ENCODE assay signal across 11 cellular contexts in genomic region chr9:82418334-82418733, GRCh38.
"Had no signal": no experiment of that assay in that cellular context is flagged by ENCODE, and none has a peak within 500 bp of the region (broad histone marks: within the 10 kb centered on the region; RNA-seq: fewer than 3 reads in every experiment).

No MANE protein-coding gene starts in this region.

- ATAC-seq: activated CD4-positive, CD25-positive, alpha-beta regulatory T cell treated with anti-CD3 and anti-CD28 coated beads, Interleukin-2, amount 50 U/mL, for 24 hours; left cardiac atrium had no signal

- DNase-seq: activated naive CD4-positive, alpha-beta T cell treated with anti-CD3 and anti-CD28 coated beads, Interleukin-2, amount 50 U/mL, for 16 hours; activated T-cell treated with anti-CD3 and anti-CD28 coated beads, Interleukin-2, amount 50 U/mL, for 1 hour; brain microvascular endothelial cell; endodermal cell; immature natural killer cell; left cardiac atrium; mesenchymal stem cell; stimulated activated CD4-positive, alpha-beta T cell treated with anti-CD3 and anti-CD28 coated beads, Interleukin-4, amount 100 ng/mL, for 1 hour; stimulated activated CD8-positive, alpha-beta memory T cell treated with anti-CD3 and anti-CD28 coated beads, Interleukin-4, amount 100 ng/mL, for 48 hours; T-helper 2 cell had no signal

- H3K27me3 ChIP-seq: brain microvascular endothelial cell had no signal

- H3K27ac ChIP-seq: brain microvascular endothelial cell had no signal

- H3K36me3 ChIP-seq: brain microvascular endothelial cell had no signal
